1 cellular context compared by ENCODE assay signal in the genomic region with DNA sequence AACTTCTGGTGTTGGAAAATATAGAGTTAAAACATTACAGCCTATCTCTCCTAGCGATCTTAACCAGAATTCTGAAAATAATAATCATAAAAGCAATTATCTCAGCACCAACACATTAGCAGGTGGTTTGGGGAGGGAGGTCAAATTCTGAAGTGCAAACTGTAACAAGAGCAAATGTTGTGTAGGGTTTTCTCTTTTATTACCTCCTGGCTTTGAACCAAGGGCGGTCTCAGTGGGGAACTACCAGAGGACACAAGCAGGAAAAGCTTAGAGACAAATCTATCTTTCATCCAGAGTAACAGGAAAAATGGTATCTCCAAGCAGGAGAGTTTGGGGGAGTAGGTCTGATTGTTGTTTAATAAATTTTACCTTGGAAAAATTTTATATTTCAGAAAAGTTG.
TF ChIP-seq lines count a peak whose summit lies in the region.

No MANE protein-coding gene starts in this region.

TF ChIP-seq in HEK293, 187 proteins besides CTCF, POLR2A, EP300 and RAD21 (continued from another document):
- TF ChIP-seq, protein P1, sequence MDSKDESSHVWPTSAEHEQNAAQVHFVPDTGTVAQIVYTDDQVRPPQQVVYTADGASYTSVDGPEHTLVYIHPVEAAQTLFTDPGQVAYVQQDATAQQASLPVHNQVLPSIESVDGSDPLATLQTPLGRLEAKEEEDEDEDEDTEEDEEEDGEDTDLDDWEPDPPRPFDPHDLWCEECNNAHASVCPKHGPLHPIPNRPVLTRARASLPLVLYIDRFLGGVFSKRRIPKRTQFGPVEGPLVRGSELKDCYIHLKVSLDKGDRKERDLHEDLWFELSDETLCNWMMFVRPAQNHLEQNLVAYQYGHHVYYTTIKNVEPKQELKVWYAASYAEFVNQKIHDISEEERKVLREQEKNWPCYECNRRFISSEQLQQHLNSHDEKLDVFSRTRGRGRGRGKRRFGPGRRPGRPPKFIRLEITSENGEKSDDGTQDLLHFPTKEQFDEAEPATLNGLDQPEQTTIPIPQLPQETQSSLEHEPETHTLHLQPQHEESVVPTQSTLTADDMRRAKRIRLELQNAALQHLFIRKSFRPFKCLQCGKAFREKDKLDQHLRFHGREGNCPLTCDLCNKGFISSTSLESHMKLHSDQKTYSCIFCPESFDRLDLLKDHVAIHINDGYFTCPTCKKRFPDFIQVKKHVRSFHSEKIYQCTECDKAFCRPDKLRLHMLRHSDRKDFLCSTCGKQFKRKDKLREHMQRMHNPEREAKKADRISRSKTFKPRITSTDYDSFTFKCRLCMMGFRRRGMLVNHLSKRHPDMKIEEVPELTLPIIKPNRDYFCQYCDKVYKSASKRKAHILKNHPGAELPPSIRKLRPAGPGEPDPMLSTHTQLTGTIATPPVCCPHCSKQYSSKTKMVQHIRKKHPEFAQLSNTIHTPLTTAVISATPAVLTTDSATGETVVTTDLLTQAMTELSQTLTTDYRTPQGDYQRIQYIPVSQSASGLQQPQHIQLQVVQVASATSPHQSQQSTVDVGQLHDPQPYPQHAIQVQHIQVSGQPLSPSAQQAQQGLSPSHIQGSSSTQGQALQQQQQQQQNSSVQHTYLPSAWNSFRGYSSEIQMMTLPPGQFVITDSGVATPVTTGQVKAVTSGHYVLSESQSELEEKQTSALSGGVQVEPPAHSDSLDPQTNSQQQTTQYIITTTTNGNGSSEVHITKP (tag by site-specific recombination; IDR thresholded peaks at IDR 0.05) = peak; percentile 50; the same call in 1 of the 2 replicates
- TF ChIP-seq, protein P2, sequence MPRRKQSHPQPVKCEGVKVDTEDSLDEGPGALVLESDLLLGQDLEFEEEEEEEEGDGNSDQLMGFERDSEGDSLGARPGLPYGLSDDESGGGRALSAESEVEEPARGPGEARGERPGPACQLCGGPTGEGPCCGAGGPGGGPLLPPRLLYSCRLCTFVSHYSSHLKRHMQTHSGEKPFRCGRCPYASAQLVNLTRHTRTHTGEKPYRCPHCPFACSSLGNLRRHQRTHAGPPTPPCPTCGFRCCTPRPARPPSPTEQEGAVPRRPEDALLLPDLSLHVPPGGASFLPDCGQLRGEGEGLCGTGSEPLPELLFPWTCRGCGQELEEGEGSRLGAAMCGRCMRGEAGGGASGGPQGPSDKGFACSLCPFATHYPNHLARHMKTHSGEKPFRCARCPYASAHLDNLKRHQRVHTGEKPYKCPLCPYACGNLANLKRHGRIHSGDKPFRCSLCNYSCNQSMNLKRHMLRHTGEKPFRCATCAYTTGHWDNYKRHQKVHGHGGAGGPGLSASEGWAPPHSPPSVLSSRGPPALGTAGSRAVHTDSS (tag by site-specific recombination; IDR thresholded peaks at IDR 0.05) = no peak
